13 cellular contexts compared by ENCODE assay signal in genomic region chr20:48631114-48632016, GRCh38.
DNase-seq lines count a peak whose midpoint lies in the region; TF ChIP-seq lines count a peak whose summit lies in the region.
"Had no signal": no experiment of that assay in that cellular context is flagged by ENCODE, and none has a peak within 500 bp of the region (broad histone marks: within the 10 kb centered on the region; RNA-seq: fewer than 3 reads in every experiment).

No MANE protein-coding gene starts in this region.

- H3K4me3 ChIP-seq in OCI-LY3 (ENCODE audit: low read length) (no peak overlapping the region), spleen (no peak overlapping the region), smooth muscle cell (no peak overlapping the region)
- H3K4me3 ChIP-seq: lung had no signal

- no peaks in the 10 kb centered on the region for H3F3A ChIP-seq in smooth muscle cell (ENCODE audit: low read depth)

- CTCF ChIA-PET in activated naive CD4-positive, alpha-beta T cell treated with anti-CD3 and anti-CD28 coated beads, Interleukin-2, amount 10 ng/mL, durations not matched to agents 7 days and 5 days (lab: Charles Lee): interaction anchor here (1.0 kb wide), 1 partner anchor 10 kb away, joined by 4 read pairs; no protein-coding TSS in a partner anchor

- TF ChIP-seq POLR2A in spleen (IDR thresholded peaks at IDR 0.05): no peak

- WGBS in spleen, 5 donors: 87 to 91% (median 91%) methylated on average over 14 to 16 of the region's 16 CpGs
- 59% methylated on average over 16 of the region's 16 CpGs for WGBS in smooth muscle cell (ENCODE audit: low lambda C conversion rate)

- H3K36me3 ChIP-seq in OCI-LY3 (replicated peaks; ENCODE audit: low read depth, low read length) (no peaks in the 10 kb centered on the region), spleen (peaks cover 0 to 100% (median 89%) of the 10 kb centered on the region in 6 donors), smooth muscle cell (ENCODE audit: low read depth) (no peaks in the 10 kb centered on the region)

- no peak overlapping the region for H3K4me3 Mint-ChIP-seq in activated naive CD4-positive, alpha-beta T cell treated with anti-CD3 and anti-CD28 coated beads, Interleukin-2, amount 10 ng/mL, durations not matched to agents 7 days and 5 days
- no peak overlapping the region for H3K4me3 Mint-ChIP-seq in activated T-helper 1 cell treated with anti-CD3 and anti-CD28 coated beads, Interleukin-12 subunit alpha, Interleukin-12 subunit beta, Interleukin-2, Interleukin-4 antibody, amounts not matched to agents 30 ng/mL and 10 ng/mL and 1 ng/mL, durations not matched to agents 14 hours and 24 hours and 36 hours
- H3K4me3 Mint-ChIP-seq: activated CD8-positive, alpha-beta memory T cell treated with anti-CD3 and anti-CD28 coated beads, Interleukin-2, amount 10 ng/mL, durations not matched to agents 7 days and 5 days had no signal

- H3K79me2 ChIP-seq in OCI-LY3 (ENCODE audit: low read length) (no peaks in the 10 kb centered on the region), smooth muscle cell (ENCODE audit: low read depth) (no peaks in the 10 kb centered on the region)

- DNase-seq in activated naive CD4-positive, alpha-beta T cell treated with anti-CD3 and anti-CD28 coated beads, Interleukin-2, amount 10 ng/mL, durations not matched to agents 7 days and 5 days: no peak
- no peak for DNase-seq in activated naive CD4-positive, alpha-beta T cell treated with Interleukin-2 at 50 U/mL for 16 hours
- DNase-seq in epidermal melanocyte (ENCODE audit: insufficient read length, low spot score): peak; percentile 49
- peak; percentile 51 for DNase-seq in spleen
- no peak for DNase-seq in activated T-helper 1 cell treated with anti-CD3 and anti-CD28 coated beads, Interleukin-12 subunit alpha, Interleukin-12 subunit beta, Interleukin-2, Interleukin-4 antibody, amounts not matched to agents 30 ng/mL and 10 ng/mL and 1 ng/mL, durations not matched to agents 14 hours and 24 hours and 36 hours (ENCODE audit: low spot score)
- no peak for DNase-seq in smooth muscle cell (lab: John Stamatoyannopoulos, UW; ENCODE audit: unreplicated experiment)
- no peak for DNase-seq in Kasumi-1 (lab: John Stamatoyannopoulos, UW)
- DNase-seq: activated CD8-positive, alpha-beta memory T cell treated with anti-CD3 and anti-CD28 coated beads, Interleukin-2, amount 10 ng/mL, durations not matched to agents 7 days and 5 days; hypothalamus; KG1; NCI-H2227 treated with DMSO at 0.1 percent for 48 hours had no signal

- H3K27ac ChIP-seq in OCI-LY3 (ENCODE audit: low read length): no peak overlapping the region
- H3K27ac ChIP-seq in spleen: no peak overlapping the region
- no peak overlapping the region for H3K27ac ChIP-seq in smooth muscle cell (ENCODE audit: low read depth)

- H3K4me1 ChIP-seq in OCI-LY3 (ENCODE audit: low read length) (0 out of 2 replicates have a peak, but pooled peaks cover 4% of the 10 kb centered on the region), spleen (peaks cover 0 to 21% (median 0%) of the 10 kb centered on the region in 6 donors), smooth muscle cell (ENCODE audit: low read depth) (no peaks in the 10 kb centered on the region)

- H3K27ac Mint-ChIP-seq in activated naive CD4-positive, alpha-beta T cell treated with anti-CD3 and anti-CD28 coated beads, Interleukin-2, amount 10 ng/mL, durations not matched to agents 7 days and 5 days: peak overlapping the region; percentile 69
- no peak overlapping the region for H3K27ac Mint-ChIP-seq in activated T-helper 1 cell treated with anti-CD3 and anti-CD28 coated beads, Interleukin-12 subunit alpha, Interleukin-12 subunit beta, Interleukin-2, Interleukin-4 antibody, amounts not matched to agents 30 ng/mL and 10 ng/mL and 1 ng/mL, durations not matched to agents 14 hours and 24 hours and 36 hours
- H3K27ac Mint-ChIP-seq: activated CD8-positive, alpha-beta memory T cell treated with anti-CD3 and anti-CD28 coated beads, Interleukin-2, amount 10 ng/mL, durations not matched to agents 7 days and 5 days had no signal

- H3K4me1 Mint-ChIP-seq in activated naive CD4-positive, alpha-beta T cell treated with anti-CD3 and anti-CD28 coated beads, Interleukin-2, amount 10 ng/mL, durations not matched to agents 7 days and 5 days: peaks cover 28% of the 10 kb centered on the region
- H3K4me1 Mint-ChIP-seq in activated T-helper 1 cell treated with anti-CD3 and anti-CD28 coated beads, Interleukin-12 subunit alpha, Interleukin-12 subunit beta, Interleukin-2, Interleukin-4 antibody, amounts not matched to agents 30 ng/mL and 10 ng/mL and 1 ng/mL, durations not matched to agents 14 hours and 24 hours and 36 hours (ENCODE audit: low read depth): peaks cover 18% of the 10 kb centered on the region

- intact Hi-C loops in spleen (cut with DNase I; ENCODE audit: low total_unique reads): no loop called here
- intact Hi-C loops in activated T-helper 1 cell treated with anti-CD3 and anti-CD28 coated beads, Interleukin-12 subunit alpha, Interleukin-12 subunit beta, Interleukin-2, Interleukin-4 antibody, amounts not matched to agents 30 ng/mL and 10 ng/mL and 1 ng/mL, durations not matched to agents 14 hours and 24 hours and 36 hours (cut with micrococcal nuclease): no loop called here

- H3K9ac ChIP-seq in OCI-LY3 (ENCODE audit: low read length) (no peak overlapping the region), smooth muscle cell (ENCODE audit: low read depth) (no peak overlapping the region)

- H4K20me1 ChIP-seq in OCI-LY3 (ENCODE audit: insufficient read depth, low read length): no peaks in the 10 kb centered on the region
- no peaks in the 10 kb centered on the region for H4K20me1 ChIP-seq in smooth muscle cell (ENCODE audit: low read depth)

- no peak for TF ChIP-seq CTCF in OCI-LY3 (IDR thresholded peaks at IDR 0.05; ENCODE audit: low read depth, low read length)
- no peak for TF ChIP-seq CTCF in spleen (IDR thresholded peaks at IDR 0.05 in 8 of 11, conservative IDR thresholded peaks at IDR 0.05 in 3 of 11)
- no peak for TF ChIP-seq CTCF in smooth muscle cell (IDR thresholded peaks at IDR 0.05; ENCODE audit: borderline replicate concordance, insufficient read depth, poor library complexity, severe bottlenecking)

- H3K9me3 ChIP-seq in OCI-LY3 (ENCODE audit: insufficient read depth, low read length): no peaks in the 10 kb centered on the region
- no peaks in the 10 kb centered on the region for H3K9me3 ChIP-seq in spleen
- no peaks in the 10 kb centered on the region for H3K9me3 ChIP-seq in smooth muscle cell (replicated peaks; ENCODE audit: low read depth)

- peaks cover 44% of the 10 kb centered on the region for H3K36me3 Mint-ChIP-seq in activated naive CD4-positive, alpha-beta T cell treated with anti-CD3 and anti-CD28 coated beads, Interleukin-2, amount 10 ng/mL, durations not matched to agents 7 days and 5 days
- peaks cover 31% of the 10 kb centered on the region for H3K36me3 Mint-ChIP-seq in activated T-helper 1 cell treated with anti-CD3 and anti-CD28 coated beads, Interleukin-12 subunit alpha, Interleukin-12 subunit beta, Interleukin-2, Interleukin-4 antibody, amounts not matched to agents 30 ng/mL and 10 ng/mL and 1 ng/mL, durations not matched to agents 14 hours and 24 hours and 36 hours (ENCODE audit: low read depth)

- H2AFZ ChIP-seq in OCI-LY3 (ENCODE audit: low read depth, low read length) (no peak overlapping the region), smooth muscle cell (ENCODE audit: low read depth) (no peak overlapping the region)

- no peaks in the 10 kb centered on the region for H3K27me3 ChIP-seq in OCI-LY3 (ENCODE audit: low read depth, low read length)
- H3K27me3 ChIP-seq in spleen (replicated peaks in 1 of 7): no peaks in the 10 kb centered on the region
- no peaks in the 10 kb centered on the region for H3K27me3 ChIP-seq in smooth muscle cell (ENCODE audit: low read depth)

- H3K4me2 ChIP-seq in OCI-LY3 (ENCODE audit: low read length): 0 out of 2 replicates have a peak overlapping the region, but pooled peaks have one; percentile 10
- H3K4me2 ChIP-seq in smooth muscle cell: no peak overlapping the region

- no peaks in the 10 kb centered on the region for H3K27me3 Mint-ChIP-seq in activated naive CD4-positive, alpha-beta T cell treated with anti-CD3 and anti-CD28 coated beads, Interleukin-2, amount 10 ng/mL, durations not matched to agents 7 days and 5 days
- H3K27me3 Mint-ChIP-seq in activated T-helper 1 cell treated with anti-CD3 and anti-CD28 coated beads, Interleukin-12 subunit alpha, Interleukin-12 subunit beta, Interleukin-2, Interleukin-4 antibody, amounts not matched to agents 30 ng/mL and 10 ng/mL and 1 ng/mL, durations not matched to agents 14 hours and 24 hours and 36 hours (ENCODE audit: insufficient read depth): no peaks in the 10 kb centered on the region
- H3K27me3 Mint-ChIP-seq: activated CD8-positive, alpha-beta memory T cell treated with anti-CD3 and anti-CD28 coated beads, Interleukin-2, amount 10 ng/mL, durations not matched to agents 7 days and 5 days had no signal

- no peaks in the 10 kb centered on the region for H3K9me3 Mint-ChIP-seq in activated naive CD4-positive, alpha-beta T cell treated with anti-CD3 and anti-CD28 coated beads, Interleukin-2, amount 10 ng/mL, durations not matched to agents 7 days and 5 days
- no peaks in the 10 kb centered on the region for H3K9me3 Mint-ChIP-seq in activated T-helper 1 cell treated with anti-CD3 and anti-CD28 coated beads, Interleukin-12 subunit alpha, Interleukin-12 subunit beta, Interleukin-2, Interleukin-4 antibody, amounts not matched to agents 30 ng/mL and 10 ng/mL and 1 ng/mL, durations not matched to agents 14 hours and 24 hours and 36 hours

Comparison
In these comparisons a context has a peak if more than half of its experiments do, and no peak if none do; other contexts are left out.
1. DNase-seq: peak in epidermal melanocyte (single experiment) and spleen (single experiment); none in activated naive CD4-positive, alpha-beta T cell treated with anti-CD3 and anti-CD28 coated beads, Interleukin-2, amount 10 ng/mL, durations not matched to agents 7 days and 5 days (single experiment), activated naive CD4-positive, alpha-beta T cell treated with Interleukin-2 at 50 U/mL for 16 hours (single experiment), activated T-helper 1 cell treated with anti-CD3 and anti-CD28 coated beads, Interleukin-12 subunit alpha, Interleukin-12 subunit beta, Interleukin-2, Interleukin-4 antibody, amounts not matched to agents 30 ng/mL and 10 ng/mL and 1 ng/mL, durations not matched to agents 14 hours and 24 hours and 36 hours (single experiment), smooth muscle cell (single experiment) and Kasumi-1 (0 of 2).